ENCODE assay signal across 14 cellular contexts in the genomic region with DNA sequence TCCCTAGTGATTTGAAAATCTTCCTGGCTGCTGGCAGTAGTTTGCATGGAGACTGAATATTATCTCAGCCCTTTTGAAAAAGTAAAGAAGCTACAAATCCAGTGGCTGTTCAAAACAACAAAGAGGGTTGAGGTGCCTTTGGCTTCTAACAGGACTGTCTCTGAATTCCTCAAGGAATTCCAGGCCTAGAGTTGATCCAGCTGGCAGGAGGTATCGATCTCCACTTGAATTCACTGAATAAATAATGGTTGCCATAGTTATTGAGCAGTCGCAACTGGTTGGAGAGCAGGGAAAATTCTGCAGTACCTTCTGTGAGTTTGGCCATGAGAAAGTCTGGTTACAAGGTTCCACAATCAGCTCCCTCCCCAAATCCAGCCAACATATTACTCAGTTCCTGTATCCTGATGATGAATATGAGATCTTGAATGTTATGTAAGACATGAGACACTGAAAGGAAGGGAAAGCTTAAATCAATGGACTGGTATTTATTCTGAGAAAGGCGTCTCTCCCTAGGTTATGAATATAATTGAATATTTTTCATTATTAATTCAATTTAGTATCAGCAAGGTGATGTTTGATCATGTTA. TPM values are rescaled to one million over a fixed set of nuclear protein-coding genes. Genes with fewer than 3 reads are reported as not detected.
A peak's percentile ranks its signal among the peaks of the same experiment; 100 is the strongest.
DNase-seq lines count a peak whose midpoint lies in the region; ATAC-seq and TF ChIP-seq lines count a peak whose summit lies in the region.
"Had no signal": no experiment of that assay in that cellular context is flagged by ENCODE, and none has a peak within 500 bp of the region (broad histone marks: within the 10 kb centered on the region; RNA-seq: fewer than 3 reads in every experiment).

No MANE protein-coding gene starts in this region.

- H3K4me2 ChIP-seq in neuronal stem cell (ENCODE audit: insufficient read depth, low read length, poor library complexity, severe bottlenecking), result peak overlapping the region; percentile 15

- H4K91ac ChIP-seq in neuronal stem cell (ENCODE audit: low read depth, low read length, poor library complexity), result no peak overlapping the region

- peaks cover 13 to 32% of the 10 kb centered on the region in 2 donors for H3K4me1 ChIP-seq in neuronal stem cell (ENCODE audit: control insufficient read depth in 2 of 2, insufficient read depth in 1 of 2, low read depth in 1 of 2, low read length in 2 of 2)
- H3K4me1 ChIP-seq: Caco-2 had no signal

- no peaks in the 10 kb centered on the region for H3K27me3 ChIP-seq in H7 (ENCODE audit: control insufficient read depth, insufficient read depth, low read length)
- H3K27me3 ChIP-seq in neuronal stem cell (ENCODE audit: control insufficient read depth in 3 of 3, insufficient read depth in 3 of 3, low read depth in 1 of 3, low read length in 3 of 3), result no peaks in the 10 kb centered on the region

- ATAC-seq in GM18519 (IDR thresholded peaks at IDR 0.05; ENCODE audit: low FRiP score, unreplicated experiment), result no peak
- ATAC-seq in GM21619 (IDR thresholded peaks at IDR 0.05; ENCODE audit: unreplicated experiment), result no peak
- ATAC-seq: activated T-cell treated with anti-CD3 and anti-CD28 coated beads, Interleukin-2, amount 50 U/mL, for 72 hours; left lobe of liver; naive thymus-derived CD8-positive, alpha-beta T cell had no signal

- no CpG with 5 or more reads among the region's 3 CpGs for WGBS in neuronal stem cell (ENCODE audit: extremely low coverage in 2 of 2, insufficient read length in 2 of 2, insufficient replicate concordance in 1 of 2), 2 donors

- no peak overlapping the region for H4K8ac ChIP-seq in neuronal stem cell (ENCODE audit: low read depth, low read length)

- no peak overlapping the region for H2BK15ac ChIP-seq in neuronal stem cell (ENCODE audit: low read length)

- H3K14ac ChIP-seq in neuronal stem cell (ENCODE audit: low read length), result no peak overlapping the region

- no peak overlapping the region for H2AK5ac ChIP-seq in neuronal stem cell (ENCODE audit: low read depth, low read length)

- no peak overlapping the region for H3K9ac ChIP-seq in neuronal stem cell (ENCODE audit: low read depth, low read length, poor library complexity)

- no peak overlapping the region for H3K23ac ChIP-seq in neuronal stem cell (ENCODE audit: low read depth, low read length, poor library complexity)

- H3K36me3 ChIP-seq in H7 (replicated peaks; ENCODE audit: control insufficient read depth, insufficient read depth, low read length) (no peaks in the 10 kb centered on the region), neuronal stem cell (replicated peaks in 1 of 2; ENCODE audit: control insufficient read depth in 2 of 2, insufficient read depth in 2 of 2, low read length in 2 of 2) (no peaks in the 10 kb centered on the region)

- DNase-seq in H7 (peak; percentile 29), NCI-H2171 (lab: John Stamatoyannopoulos, UW) (peak; percentile 47), epithelial cell of esophagus (ENCODE audit: low read depth) (peak; percentile 32), neuronal stem cell (ENCODE audit: low spot score) (peak; percentile 30), SW 1271 (lab: John Stamatoyannopoulos, UW) (no peak)
- DNase-seq: activated CD4-positive, alpha-beta T cell treated with anti-CD3 and anti-CD28 coated beads for 48 hours; activated T-cell treated with anti-CD3 and anti-CD28 coated beads, Interleukin-2, amount 50 U/mL, for 72 hours; Caco-2; effector CD8-positive, alpha-beta T cell; naive thymus-derived CD8-positive, alpha-beta T cell; NCI-H2029 treated with DMSO at 0.1 percent for 48 hours had no signal

- no peak overlapping the region for H2BK5ac ChIP-seq in neuronal stem cell (ENCODE audit: low read length)

- TF ChIP-seq CTCF in epithelial cell of esophagus (IDR thresholded peaks at IDR 0.05; ENCODE audit: insufficient read depth, low read depth, low read length, missing control alignments), result no peak

- H3K4me3 ChIP-seq in H7 (ENCODE audit: insufficient read depth, low read depth, low read length), result no peak overlapping the region
- no peak overlapping the region for H3K4me3 ChIP-seq in epithelial cell of esophagus (ENCODE audit: low read length)
- H3K4me3 ChIP-seq in neuronal stem cell (ENCODE audit: low read length in 2 of 2), result no peak overlapping the region

- no peak overlapping the region for H3K4ac ChIP-seq in neuronal stem cell (ENCODE audit: low read length)

- H3K18ac ChIP-seq in neuronal stem cell (ENCODE audit: low read length), result no peak overlapping the region

- no peak overlapping the region for H3K27ac ChIP-seq in neuronal stem cell (replicated peaks; ENCODE audit: low read length)

- H2BK12ac ChIP-seq in neuronal stem cell (ENCODE audit: low read length), result no peak overlapping the region

- no peak overlapping the region for H2BK120ac ChIP-seq in neuronal stem cell (ENCODE audit: low read depth, low read length)

- H3K79me1 ChIP-seq in neuronal stem cell (ENCODE audit: low read depth, low read length), result no peaks in the 10 kb centered on the region

- no peaks in the 10 kb centered on the region for H3K9me3 ChIP-seq in neuronal stem cell (replicated peaks in 1 of 2; ENCODE audit: control insufficient read depth in 2 of 2, insufficient read depth in 1 of 2, low read depth in 1 of 2, low read length in 2 of 2)
- H3K9me3 ChIP-seq: Caco-2 had no signal

- H2AFZ ChIP-seq in neuronal stem cell (ENCODE audit: low read length), result peak overlapping the region; percentile 76

RNA-seq across cellular contexts. Expression of a gene that starts 37.8 kb away (rescaled TPM):
- total RNA-seq in H7 (2014; rRNA removed; shearing (Covaris generic)), result 0.10 and 0.18 TPM in 2 replicates
- 1.3 TPM for polyA plus RNA-seq in neuronal stem cell (2013, experiment 1 of 2)
- polyA plus RNA-seq in neuronal stem cell (2013, experiment 2 of 2), result 1.3 TPM

RNA-seq across cellular contexts. Expression of a gene that starts 47.0 kb away (rescaled TPM):
- total RNA-seq in H7 (2014; rRNA removed; shearing (Covaris generic)), result 9.3 and 14.8 TPM in 2 replicates
- 15.7 TPM for polyA plus RNA-seq in neuronal stem cell (2013, experiment 1 of 2)
- 16.4 TPM for polyA plus RNA-seq in neuronal stem cell (2013, experiment 2 of 2)

Comparison
In these comparisons a context has a peak if more than half of its experiments do, and no peak if none do; other contexts are left out.
1. DNase-seq: peak in H7 (single experiment), NCI-H2171 (single experiment), epithelial cell of esophagus (single experiment) and neuronal stem cell (single experiment); none in SW 1271 (0 of 2).